Comparison of ENCODE assay signal across 8 cellular contexts in the genomic region with DNA sequence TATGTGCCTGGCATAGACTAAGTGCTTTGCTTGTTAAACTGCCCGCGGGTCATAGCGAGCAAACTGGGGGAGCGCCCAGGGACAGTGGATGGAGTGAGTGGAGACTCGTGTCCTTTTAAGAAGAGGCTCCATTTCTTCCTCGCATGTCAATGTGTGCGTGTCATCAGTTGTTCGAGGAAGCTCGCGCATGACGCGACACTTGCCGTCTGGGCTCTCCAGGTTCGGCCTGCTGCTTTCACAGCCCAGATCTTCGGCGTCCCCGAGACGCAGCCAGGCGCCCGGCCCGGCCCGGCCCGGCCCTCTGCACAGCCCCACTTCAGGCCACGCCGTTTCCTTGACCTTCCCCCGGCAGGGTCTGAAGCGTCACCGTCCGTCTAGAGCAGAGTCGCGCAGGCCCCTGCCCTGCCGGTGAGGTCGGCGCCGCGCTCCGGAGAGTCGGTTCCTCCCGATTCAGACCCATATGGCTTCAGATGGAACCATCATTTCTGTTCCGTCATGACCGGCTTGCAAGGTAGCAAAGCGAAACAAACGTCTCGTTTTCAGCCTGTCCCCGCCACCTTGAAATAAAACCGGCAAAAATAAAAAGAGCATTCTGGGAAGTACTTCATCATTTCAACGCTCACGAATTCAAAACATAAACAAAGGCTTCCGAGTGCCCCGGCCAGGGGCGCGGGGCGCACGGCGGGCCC. TPM values are rescaled to one million over a fixed set of nuclear protein-coding genes. Genes with fewer than 3 reads are reported as not detected.
A peak's percentile ranks its signal among the peaks of the same experiment; 100 is the strongest.
DNase-seq lines count a peak whose midpoint lies in the region; ATAC-seq, FAIRE-seq and TF ChIP-seq lines count a peak whose summit lies in the region.

No MANE protein-coding gene starts in this region.

- H3K27ac ChIP-seq in AG04450 (ENCODE audit: low read depth, low read length) (no peak overlapping the region), kidney (ENCODE audit: low read depth in 2 of 2, low read length in 2 of 2) (peak overlapping the region; percentile 5 to 76), skeletal muscle tissue (ENCODE audit: low read depth, low read length) (peak overlapping the region; percentile 85)

- DNase-seq in AG04450 (ENCODE audit: low read depth, low spot score) (no peak), NT2/D1 (ENCODE audit: low read depth, low spot score) (no peak), cerebellar cortex (ENCODE audit: low spot score) (peak; percentile 51), kidney (no peak)
- no peak for DNase-seq in stimulated activated CD4-positive, alpha-beta T cell treated with anti-CD3 and anti-CD28 coated beads, Interleukin-4, amount 100 ng/mL, for 1 hour

- H3K4me3 ChIP-seq in AG04450 (ENCODE audit: low read depth, low read length), result peak overlapping the region; percentile 55
- H3K4me3 ChIP-seq in NT2/D1 (ENCODE audit: insufficient read length, low read depth), result peak overlapping the region; percentile 56
- H3K4me3 ChIP-seq in kidney (ENCODE audit: low read length in 2 of 2), result peak overlapping the region; percentile 63 to 83
- H3K4me3 ChIP-seq in skeletal muscle tissue (ENCODE audit: low read length in 3 of 3), result peak overlapping the region; percentile 74 to 80 (median 78)

- no peaks in the 10 kb centered on the region for H3K4me1 ChIP-seq in NT2/D1 (ENCODE audit: insufficient read depth, insufficient read length)
- H3K4me1 ChIP-seq in kidney (ENCODE audit: control insufficient read depth in 1 of 2, insufficient read depth in 1 of 2, low read depth in 1 of 2, low read length in 2 of 2), result peaks cover 5 to 9% of the 10 kb centered on the region in 2 donors
- H3K4me1 ChIP-seq in skeletal muscle tissue (ENCODE audit: control insufficient read depth in 3 of 3, insufficient read depth in 3 of 3, low read length in 3 of 3), result peaks cover 5 to 8% (median 8%) of the 10 kb centered on the region in 3 donors

- TF ChIP-seq CTCF in AG04450 (IDR thresholded peaks at IDR 0.05; ENCODE audit: low read depth, low read length) (no peak), kidney (IDR thresholded peaks at IDR 0.05; ENCODE audit: borderline replicate concordance, extremely low read depth, insufficient read depth) (no peak)

- CTCF ChIA-PET in AG04450 (lab: Charles Lee), result no interaction called here

- H3K9me3 ChIP-seq in AG04450 (ENCODE audit: control insufficient read depth, insufficient read depth, low read length), result peaks cover 4% of the 10 kb centered on the region
- no peaks in the 10 kb centered on the region; the same call in 1 of the 2 replicates for H3K9me3 ChIP-seq in NT2/D1 (ENCODE audit: insufficient read depth, low read length)
- H3K9me3 ChIP-seq in kidney (ENCODE audit: control insufficient read depth in 1 of 2, low read length in 2 of 2), result no peaks in the 10 kb centered on the region
- H3K9me3 ChIP-seq in skeletal muscle tissue (ENCODE audit: control insufficient read depth in 3 of 3, low read length in 3 of 3), result peaks cover 0 to 3% (median 0%) of the 10 kb centered on the region in 3 donors

- POLR2A ChIA-PET in AG04450 (lab: Yijun Ruan, JAX), result no interaction called here

- H3K9ac ChIP-seq in NT2/D1 (ENCODE audit: insufficient read length, low read depth), result peak overlapping the region; percentile 10
- H3K9ac ChIP-seq in kidney (ENCODE audit: low read length in 2 of 2), result peak overlapping the region in 1 of 2 donors; percentile 67
- peak overlapping the region; percentile 77 to 86 (median 82) for H3K9ac ChIP-seq in skeletal muscle tissue (ENCODE audit: low read depth in 1 of 3, low read length in 3 of 3)

- peaks cover 63% of the 10 kb centered on the region for H3K27me3 ChIP-seq in AG04450 (ENCODE audit: control insufficient read depth, insufficient read depth, low read length)
- peaks cover 74% of the 10 kb centered on the region for H3K27me3 ChIP-seq in NT2/D1 (ENCODE audit: insufficient read depth, insufficient read length)
- H3K27me3 ChIP-seq in skeletal muscle tissue (ENCODE audit: control insufficient read depth in 3 of 3, insufficient read depth in 3 of 3, low read length in 3 of 3), result peaks cover 2 to 11% (median 7%) of the 10 kb centered on the region in 3 donors

- ATAC-seq in GM18511 (IDR thresholded peaks at IDR 0.05; ENCODE audit: unreplicated experiment) (peak; percentile 44), HG03196 (IDR thresholded peaks at IDR 0.05; ENCODE audit: unreplicated experiment) (no peak)

- H3K36me3 ChIP-seq in NT2/D1 (ENCODE audit: insufficient read depth, insufficient read length, low read length), result no peaks in the 10 kb centered on the region
- no peaks in the 10 kb centered on the region for H3K36me3 ChIP-seq in kidney (ENCODE audit: control insufficient read depth in 1 of 2, insufficient read depth in 2 of 2, low read length in 2 of 2)
- no peaks in the 10 kb centered on the region for H3K36me3 ChIP-seq in skeletal muscle tissue (ENCODE audit: control insufficient read depth in 3 of 3, insufficient read depth in 3 of 3, low read length in 3 of 3)

- intact Hi-C loops in kidney (cut with DNase I), result no loop called here

- no peak for FAIRE-seq in kidney (lab: Jason Lieb, UNC)

RNA-seq across cellular contexts. Expression of gene ARHGEF7, which starts 0.6 kb away (rescaled TPM):
- polyA plus RNA-seq in AG04450 (2011; rRNA removed), result 40.3 and 41.7 TPM in 2 replicates
- polyA minus RNA-seq in AG04450 (2011; rRNA and poly(A)+ RNA removed), result 68.2 and 83.9 TPM in 2 replicates
- 56.4 TPM for total RNA-seq in kidney
- polyA plus RNA-seq in kidney (ENCODE audit: insufficient read depth, low read depth, low replicate concordance), result 17.9 TPM
- total RNA-seq in skeletal muscle tissue, result 99.7 TPM
